15 cellular contexts compared by ENCODE assay signal in the genomic region with DNA sequence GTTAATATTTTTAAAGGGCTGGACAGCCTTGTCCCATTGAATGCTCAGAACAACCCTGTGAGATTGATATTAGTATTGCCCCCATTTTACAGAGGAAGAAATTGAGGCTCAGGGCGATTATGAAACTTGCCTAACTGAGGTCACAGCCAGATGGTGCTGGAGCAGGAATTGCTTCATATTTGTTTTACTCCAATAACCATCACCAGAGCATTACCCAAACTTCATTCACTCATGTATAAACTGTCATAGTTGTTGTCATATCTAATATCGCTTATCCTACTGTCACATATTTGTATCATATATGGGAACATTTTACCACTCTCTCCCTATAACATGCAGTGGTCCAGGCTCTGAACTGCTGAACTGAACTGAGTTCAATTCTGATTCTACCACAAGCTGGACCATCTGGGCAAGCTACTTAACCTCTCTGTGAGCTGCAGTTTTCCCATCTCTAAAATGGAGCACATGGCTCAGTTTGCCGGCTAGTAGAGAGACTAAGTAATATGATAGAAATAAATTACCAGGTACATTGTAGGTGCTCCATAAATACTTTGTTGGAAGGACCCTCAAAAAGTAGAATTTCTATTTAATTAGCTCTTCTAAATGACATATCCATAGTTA.
"Had no signal": no experiment of that assay in that cellular context is flagged by ENCODE, and none has a peak within 500 bp of the region (broad histone marks: within the 10 kb centered on the region; RNA-seq: fewer than 3 reads in every experiment).

No MANE protein-coding gene starts in this region.

- FAIRE-seq: colon, urothelium cell line had no signal

- H3K27ac ChIP-seq: sigmoid colon, thoracic aorta had no signal

- H3K27me3 ChIP-seq: cardiac muscle cell, sigmoid colon, stomach had no signal

- H3K4me3 Mint-ChIP-seq: activated CD4-positive, alpha-beta T cell treated with anti-CD3 and anti-CD28 coated beads, Interleukin-2, amount 10 ng/mL, durations not matched to agents 7 days and 5 days; activated naive CD4-positive, alpha-beta T cell treated with anti-CD3 and anti-CD28 coated beads, Interleukin-2, amount 10 ng/mL, durations not matched to agents 7 days and 5 days; neural crest cell; T-helper 2 cell treated with Interferon-gamma antibody and Interleukin-4, amounts not matched to agents 5 μg/mL and 100 μg/mL, for 36 hours had no signal

- H3K4me3 ChIP-seq: cardiac muscle cell, sigmoid colon, stomach, thoracic aorta had no signal

- H3K36me3 ChIP-seq: cardiac muscle cell, sigmoid colon, stomach, thoracic aorta had no signal

- DNase-seq: activated CD4-positive, alpha-beta T cell treated with anti-CD3 and anti-CD28 coated beads, Interleukin-2, amount 10 ng/mL, durations not matched to agents 7 days and 5 days; activated naive CD4-positive, alpha-beta T cell treated with anti-CD3 and anti-CD28 coated beads, Interleukin-2, amount 10 ng/mL, durations not matched to agents 7 days and 5 days; activated T-cell treated with anti-CD3 and anti-CD28 coated beads for 4 hours; islet precursor cell; midbrain; sigmoid colon; stimulated activated CD4-positive, alpha-beta T cell treated with anti-CD3 and anti-CD28 coated beads, Interleukin-1b, Interleukin-23, amount 100 ng/mL, for 48 hours; stomach had no signal

- H3K9me3 Mint-ChIP-seq: activated CD4-positive, alpha-beta T cell treated with anti-CD3 and anti-CD28 coated beads, Interleukin-2, amount 10 ng/mL, durations not matched to agents 7 days and 5 days; activated naive CD4-positive, alpha-beta T cell treated with anti-CD3 and anti-CD28 coated beads, Interleukin-2, amount 10 ng/mL, durations not matched to agents 7 days and 5 days; T-helper 2 cell treated with Interferon-gamma antibody and Interleukin-4, amounts not matched to agents 5 μg/mL and 100 μg/mL, for 36 hours had no signal

- H3K27ac Mint-ChIP-seq: activated naive CD4-positive, alpha-beta T cell treated with anti-CD3 and anti-CD28 coated beads, Interleukin-2, amount 10 ng/mL, durations not matched to agents 7 days and 5 days; T-helper 2 cell treated with Interferon-gamma antibody and Interleukin-4, amounts not matched to agents 5 μg/mL and 100 μg/mL, for 36 hours had no signal

- ATAC-seq: esophagus mucosa had no signal

- H3K27me3 Mint-ChIP-seq: activated CD4-positive, alpha-beta T cell treated with anti-CD3 and anti-CD28 coated beads, Interleukin-2, amount 10 ng/mL, durations not matched to agents 7 days and 5 days; activated naive CD4-positive, alpha-beta T cell treated with anti-CD3 and anti-CD28 coated beads, Interleukin-2, amount 10 ng/mL, durations not matched to agents 7 days and 5 days had no signal

- H3K9me3 ChIP-seq: sigmoid colon, stomach, thoracic aorta had no signal
